1 cellular context compared by ENCODE assay signal in genomic region chr1:156001682-156002171, GRCh38.
TF ChIP-seq lines count a peak whose summit lies in the region.

No MANE protein-coding gene starts in this region.

TF ChIP-seq in SK-N-SH treated with all-trans-retinoic acid at 6 μM for 48 hours, 23 proteins besides CTCF, POLR2A, EP300 and RAD21 (continued from another document):
- TF ChIP-seq POU6F1 (CRISPR knock-in tag; IDR thresholded peaks at IDR 0.05; ENCODE audit: borderline replicate concordance, low read depth) (no peak), ESRRG (CRISPR knock-in tag; IDR thresholded peaks at IDR 0.05) (no peak), BACH2 (CRISPR knock-in tag; IDR thresholded peaks at IDR 0.05; ENCODE audit: borderline replicate concordance) (no peak), SNAI2 (CRISPR knock-in tag; IDR thresholded peaks at IDR 0.05) (no peak), CREB5 (CRISPR knock-in tag; IDR thresholded peaks at IDR 0.05; ENCODE audit: low read depth) (no peak)
TF ChIP-seq in SK-N-SH treated with all-trans-retinoic acid at 6 μM for 48 hours: peak in this region for 0.
